In the genomic region with DNA sequence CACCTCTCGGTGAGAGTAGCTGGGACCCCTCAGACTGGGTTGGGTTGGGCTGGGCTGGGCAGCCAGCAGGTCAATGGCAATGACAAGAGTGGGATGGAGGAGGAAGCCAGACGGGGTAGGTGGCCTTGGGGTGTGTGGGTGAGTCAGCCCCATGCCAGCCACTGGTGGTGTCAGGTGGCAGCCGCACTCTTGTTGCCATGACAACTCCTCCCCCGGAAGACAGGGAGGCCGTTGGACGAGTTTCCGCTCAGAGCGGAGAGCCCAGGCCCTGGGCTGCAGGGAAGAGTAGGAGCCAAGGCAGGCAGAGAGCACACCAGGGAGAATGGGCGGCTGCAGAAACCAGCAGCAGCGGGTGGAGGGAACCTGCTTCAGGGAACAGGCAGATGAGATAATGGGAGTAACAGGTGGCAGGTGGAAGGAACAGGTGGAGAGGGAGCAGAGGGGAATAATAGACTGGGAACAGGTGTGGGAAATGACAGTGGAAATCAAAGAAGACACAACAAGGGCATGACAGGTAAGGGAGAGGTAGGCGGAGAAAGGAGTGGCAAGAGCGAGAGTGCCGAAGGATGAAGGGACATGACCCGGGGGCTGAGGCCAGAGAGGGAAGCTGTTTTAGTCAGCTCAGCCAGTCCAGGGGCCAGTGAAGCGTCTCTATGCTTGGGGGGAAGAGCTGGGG, we compare ENCODE assay signal across 1 cellular context.
TF ChIP-seq lines count a peak whose summit lies in the region.

No MANE protein-coding gene starts in this region.

TF ChIP-seq in HEK293, 187 proteins besides CTCF, POLR2A, EP300 and RAD21 (continued from another document and continues in another):
- TF ChIP-seq ZNF76 (tag by site-specific recombination; IDR thresholded peaks at IDR 0.05; ENCODE audit: borderline replicate concordance, low read depth) (peak; percentile 22; the same call in 1 of the 2 replicates), ZNF830 (tag by site-specific recombination; IDR thresholded peaks at IDR 0.05; ENCODE audit: low read depth) (no peak), ZFP37 (tag by site-specific recombination; IDR thresholded peaks at IDR 0.05) (no peak), KLF1 (tag by site-specific recombination; IDR thresholded peaks at IDR 0.05) (no peak), ZNF174 (tag by site-specific recombination; IDR thresholded peaks at IDR 0.05) (no peak), ZNF10 (tag by site-specific recombination; IDR thresholded peaks at IDR 0.05) (no peak), ZBTB21 (tag by site-specific recombination; IDR thresholded peaks at IDR 0.05) (no peak), ZNF521 (tag by site-specific recombination; IDR thresholded peaks at IDR 0.05) (no peak), ZFP3 (tag by site-specific recombination; IDR thresholded peaks at IDR 0.05; ENCODE audit: low read depth) (no peak), ZNF155 (tag by site-specific recombination; IDR thresholded peaks at IDR 0.05) (no peak), ZNF561 (tag by site-specific recombination; IDR thresholded peaks at IDR 0.05; ENCODE audit: borderline replicate concordance) (no peak), ZNF274 (IDR thresholded peaks at IDR 0.05; ENCODE audit: low read length) (no peak), ZNF274 (tag by site-specific recombination; IDR thresholded peaks at IDR 0.05; ENCODE audit: borderline replicate concordance) (no peak), ZNF544 (tag by site-specific recombination; IDR thresholded peaks at IDR 0.05) (no peak), ZNF548 (tag by site-specific recombination; IDR thresholded peaks at IDR 0.05) (no peak), ZNF157 (tag by site-specific recombination; IDR thresholded peaks at IDR 0.05) (no peak), ZFP69B (tag by site-specific recombination; IDR thresholded peaks at IDR 0.05) (no peak), ZNF571 (tag by site-specific recombination; IDR thresholded peaks at IDR 0.05) (no peak), KLF16 (tag by site-specific recombination; IDR thresholded peaks at IDR 0.05) (no peak), ZNF133 (tag by site-specific recombination; IDR thresholded peaks at IDR 0.05) (no peak), ZNF600 (tag by site-specific recombination; IDR thresholded peaks at IDR 0.05) (peak; percentile 63), ZNF16 (tag by site-specific recombination; IDR thresholded peaks at IDR 0.05; ENCODE audit: low read depth) (no peak), WT1 (tag by site-specific recombination; IDR thresholded peaks at IDR 0.05) (no peak), ZNF132 (tag by site-specific recombination; IDR thresholded peaks at IDR 0.05; ENCODE audit: borderline replicate concordance) (no peak), ZNF19 (tag by site-specific recombination; IDR thresholded peaks at IDR 0.05; ENCODE audit: low read depth) (no peak), YY1 (tag by site-specific recombination; IDR thresholded peaks at IDR 0.05) (no peak), EGR2 (tag by site-specific recombination; IDR thresholded peaks at IDR 0.05; ENCODE audit: low read depth) (peak; percentile 90), ZNF416 (tag by site-specific recombination; IDR thresholded peaks at IDR 0.05) (no peak), ZNF211 (tag by site-specific recombination; IDR thresholded peaks at IDR 0.05; ENCODE audit: low read depth) (no peak), ZSCAN16 (tag by site-specific recombination; IDR thresholded peaks at IDR 0.05) (no peak), ZNF529 (tag by site-specific recombination; IDR thresholded peaks at IDR 0.05; ENCODE audit: insufficient replicate concordance) (no peak), MYNN (tag by site-specific recombination; IDR thresholded peaks at IDR 0.05; ENCODE audit: borderline replicate concordance) (no peak), HOXA7 (CRISPR knock-in tag; IDR thresholded peaks at IDR 0.05; ENCODE audit: borderline replicate concordance) (no peak), ZNF785 (tag by site-specific recombination; IDR thresholded peaks at IDR 0.05) (no peak), ZNF791 (tag by site-specific recombination; IDR thresholded peaks at IDR 0.05) (no peak), ZNF530 (tag by site-specific recombination; IDR thresholded peaks at IDR 0.05; ENCODE audit: low read depth) (no peak), ZNF777 (tag by site-specific recombination; IDR thresholded peaks at IDR 0.05; ENCODE audit: borderline replicate concordance) (no peak), ZNF24 (tag by site-specific recombination; IDR thresholded peaks at IDR 0.05) (no peak), ZNF658 (tag by site-specific recombination; IDR thresholded peaks at IDR 0.05) (no peak), ZEB2 (tag by site-specific recombination; IDR thresholded peaks at IDR 0.05) (peak; percentile 45; the same call in 1 of the 2 replicates), GLI4 (tag by site-specific recombination; IDR thresholded peaks at IDR 0.05) (no peak)
- TF ChIP-seq, protein P1, sequence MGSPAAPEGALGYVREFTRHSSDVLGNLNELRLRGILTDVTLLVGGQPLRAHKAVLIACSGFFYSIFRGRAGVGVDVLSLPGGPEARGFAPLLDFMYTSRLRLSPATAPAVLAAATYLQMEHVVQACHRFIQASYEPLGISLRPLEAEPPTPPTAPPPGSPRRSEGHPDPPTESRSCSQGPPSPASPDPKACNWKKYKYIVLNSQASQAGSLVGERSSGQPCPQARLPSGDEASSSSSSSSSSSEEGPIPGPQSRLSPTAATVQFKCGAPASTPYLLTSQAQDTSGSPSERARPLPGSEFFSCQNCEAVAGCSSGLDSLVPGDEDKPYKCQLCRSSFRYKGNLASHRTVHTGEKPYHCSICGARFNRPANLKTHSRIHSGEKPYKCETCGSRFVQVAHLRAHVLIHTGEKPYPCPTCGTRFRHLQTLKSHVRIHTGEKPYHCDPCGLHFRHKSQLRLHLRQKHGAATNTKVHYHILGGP (tag by site-specific recombination; IDR thresholded peaks at IDR 0.05): no peak
- TF ChIP-seq, protein P2, sequence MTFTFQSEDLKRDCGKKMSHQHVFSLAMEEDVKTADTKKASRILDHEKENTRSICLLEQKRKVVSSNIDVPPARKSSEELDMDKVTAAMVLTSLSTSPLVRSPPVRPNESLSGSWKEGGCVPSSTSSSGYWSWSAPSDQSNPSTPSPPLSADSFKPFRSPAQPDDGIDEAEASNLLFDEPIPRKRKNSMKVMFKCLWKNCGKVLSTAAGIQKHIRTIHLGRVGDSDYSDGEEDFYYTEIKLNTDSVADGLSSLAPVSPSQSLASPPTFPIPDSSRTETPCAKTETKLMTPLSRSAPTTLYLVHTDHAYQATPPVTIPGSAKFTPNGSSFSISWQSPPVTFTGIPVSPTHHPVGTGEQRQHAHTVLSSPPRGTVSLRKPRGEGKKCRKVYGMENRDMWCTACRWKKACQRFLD (tag by site-specific recombination; IDR thresholded peaks at IDR 0.05): no peak
- TF ChIP-seq, protein P3, sequence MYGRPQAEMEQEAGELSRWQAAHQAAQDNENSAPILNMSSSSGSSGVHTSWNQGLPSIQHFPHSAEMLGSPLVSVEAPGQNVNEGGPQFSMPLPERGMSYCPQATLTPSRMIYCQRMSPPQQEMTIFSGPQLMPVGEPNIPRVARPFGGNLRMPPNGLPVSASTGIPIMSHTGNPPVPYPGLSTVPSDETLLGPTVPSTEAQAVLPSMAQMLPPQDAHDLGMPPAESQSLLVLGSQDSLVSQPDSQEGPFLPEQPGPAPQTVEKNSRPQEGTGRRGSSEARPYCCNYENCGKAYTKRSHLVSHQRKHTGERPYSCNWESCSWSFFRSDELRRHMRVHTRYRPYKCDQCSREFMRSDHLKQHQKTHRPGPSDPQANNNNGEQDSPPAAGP (tag by site-specific recombination; IDR thresholded peaks at IDR 0.05): no peak
- TF ChIP-seq, protein P4, sequence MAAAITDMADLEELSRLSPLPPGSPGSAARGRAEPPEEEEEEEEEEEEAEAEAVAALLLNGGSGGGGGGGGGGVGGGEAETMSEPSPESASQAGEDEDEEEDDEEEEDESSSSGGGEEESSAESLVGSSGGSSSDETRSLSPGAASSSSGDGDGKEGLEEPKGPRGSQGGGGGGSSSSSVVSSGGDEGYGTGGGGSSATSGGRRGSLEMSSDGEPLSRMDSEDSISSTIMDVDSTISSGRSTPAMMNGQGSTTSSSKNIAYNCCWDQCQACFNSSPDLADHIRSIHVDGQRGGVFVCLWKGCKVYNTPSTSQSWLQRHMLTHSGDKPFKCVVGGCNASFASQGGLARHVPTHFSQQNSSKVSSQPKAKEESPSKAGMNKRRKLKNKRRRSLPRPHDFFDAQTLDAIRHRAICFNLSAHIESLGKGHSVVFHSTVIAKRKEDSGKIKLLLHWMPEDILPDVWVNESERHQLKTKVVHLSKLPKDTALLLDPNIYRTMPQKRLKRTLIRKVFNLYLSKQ (tag by site-specific recombination; IDR thresholded peaks at IDR 0.05; ENCODE audit: borderline replicate concordance): no peak
- TF ChIP-seq, protein P5, sequence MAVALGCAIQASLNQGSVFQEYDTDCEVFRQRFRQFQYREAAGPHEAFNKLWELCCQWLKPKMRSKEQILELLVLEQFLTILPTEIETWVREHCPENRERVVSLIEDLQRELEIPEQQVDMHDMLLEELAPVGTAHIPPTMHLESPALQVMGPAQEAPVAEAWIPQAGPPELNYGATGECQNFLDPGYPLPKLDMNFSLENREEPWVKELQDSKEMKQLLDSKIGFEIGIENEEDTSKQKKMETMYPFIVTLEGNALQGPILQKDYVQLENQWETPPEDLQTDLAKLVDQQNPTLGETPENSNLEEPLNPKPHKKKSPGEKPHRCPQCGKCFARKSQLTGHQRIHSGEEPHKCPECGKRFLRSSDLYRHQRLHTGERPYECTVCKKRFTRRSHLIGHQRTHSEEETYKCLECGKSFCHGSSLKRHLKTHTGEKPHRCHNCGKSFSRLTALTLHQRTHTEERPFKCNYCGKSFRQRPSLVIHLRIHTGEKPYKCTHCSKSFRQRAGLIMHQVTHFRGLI (tag by site-specific recombination; IDR thresholded peaks at IDR 0.05): peak; percentile 68
- TF ChIP-seq, protein P6, sequence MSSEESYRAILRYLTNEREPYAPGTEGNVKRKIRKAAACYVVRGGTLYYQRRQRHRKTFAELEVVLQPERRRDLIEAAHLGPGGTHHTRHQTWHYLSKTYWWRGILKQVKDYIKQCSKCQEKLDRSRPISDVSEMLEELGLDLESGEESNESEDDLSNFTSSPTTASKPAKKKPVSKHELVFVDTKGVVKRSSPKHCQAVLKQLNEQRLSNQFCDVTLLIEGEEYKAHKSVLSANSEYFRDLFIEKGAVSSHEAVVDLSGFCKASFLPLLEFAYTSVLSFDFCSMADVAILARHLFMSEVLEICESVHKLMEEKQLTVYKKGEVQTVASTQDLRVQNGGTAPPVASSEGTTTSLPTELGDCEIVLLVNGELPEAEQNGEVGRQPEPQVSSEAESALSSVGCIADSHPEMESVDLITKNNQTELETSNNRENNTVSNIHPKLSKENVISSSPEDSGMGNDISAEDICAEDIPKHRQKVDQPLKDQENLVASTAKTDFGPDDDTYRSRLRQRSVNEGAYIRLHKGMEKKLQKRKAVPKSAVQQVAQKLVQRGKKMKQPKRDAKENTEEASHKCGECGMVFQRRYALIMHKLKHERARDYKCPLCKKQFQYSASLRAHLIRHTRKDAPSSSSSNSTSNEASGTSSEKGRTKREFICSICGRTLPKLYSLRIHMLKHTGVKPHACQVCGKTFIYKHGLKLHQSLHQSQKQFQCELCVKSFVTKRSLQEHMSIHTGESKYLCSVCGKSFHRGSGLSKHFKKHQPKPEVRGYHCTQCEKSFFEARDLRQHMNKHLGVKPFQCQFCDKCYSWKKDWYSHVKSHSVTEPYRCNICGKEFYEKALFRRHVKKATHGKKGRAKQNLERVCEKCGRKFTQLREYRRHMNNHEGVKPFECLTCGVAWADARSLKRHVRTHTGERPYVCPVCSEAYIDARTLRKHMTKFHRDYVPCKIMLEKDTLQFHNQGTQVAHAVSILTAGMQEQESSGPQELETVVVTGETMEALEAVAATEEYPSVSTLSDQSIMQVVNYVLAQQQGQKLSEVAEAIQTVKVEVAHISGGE (tag by site-specific recombination; conservative IDR thresholded peaks at IDR 0.05; ENCODE audit: low read depth): no peak
- TF ChIP-seq, protein P7, sequence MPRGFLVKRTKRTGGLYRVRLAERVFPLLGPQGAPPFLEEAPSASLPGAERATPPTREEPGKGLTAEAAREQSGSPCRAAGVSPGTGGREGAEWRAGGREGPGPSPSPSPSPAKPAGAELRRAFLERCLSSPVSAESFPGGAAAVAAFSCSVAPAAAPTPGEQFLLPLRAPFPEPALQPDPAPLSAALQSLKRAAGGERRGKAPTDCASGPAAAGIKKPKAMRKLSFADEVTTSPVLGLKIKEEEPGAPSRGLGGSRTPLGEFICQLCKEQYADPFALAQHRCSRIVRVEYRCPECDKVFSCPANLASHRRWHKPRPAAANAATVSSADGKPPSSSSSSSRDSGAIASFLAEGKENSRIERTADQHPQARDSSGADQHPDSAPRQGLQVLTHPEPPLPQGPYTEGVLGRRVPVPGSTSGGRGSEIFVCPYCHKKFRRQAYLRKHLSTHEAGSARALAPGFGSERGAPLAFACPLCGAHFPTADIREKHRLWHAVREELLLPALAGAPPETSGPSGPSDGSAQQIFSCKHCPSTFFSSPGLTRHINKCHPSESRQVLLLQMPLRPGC (tag by site-specific recombination; IDR thresholded peaks at IDR 0.05): no peak
- TF ChIP-seq, protein P8, sequence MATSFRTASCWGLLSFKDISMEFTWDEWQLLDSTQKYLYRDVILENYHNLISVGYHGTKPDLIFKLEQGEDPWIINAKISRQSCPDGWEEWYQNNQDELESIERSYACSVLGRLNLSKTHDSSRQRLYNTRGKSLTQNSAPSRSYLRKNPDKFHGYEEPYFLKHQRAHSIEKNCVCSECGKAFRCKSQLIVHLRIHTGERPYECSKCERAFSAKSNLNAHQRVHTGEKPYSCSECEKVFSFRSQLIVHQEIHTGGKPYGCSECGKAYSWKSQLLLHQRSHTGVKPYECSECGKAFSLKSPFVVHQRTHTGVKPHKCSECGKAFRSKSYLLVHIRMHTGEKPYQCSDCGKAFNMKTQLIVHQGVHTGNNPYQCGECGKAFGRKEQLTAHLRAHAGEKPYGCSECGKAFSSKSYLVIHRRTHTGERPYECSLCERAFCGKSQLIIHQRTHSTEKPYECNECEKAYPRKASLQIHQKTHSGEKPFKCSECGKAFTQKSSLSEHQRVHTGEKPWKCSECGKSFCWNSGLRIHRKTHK (tag by site-specific recombination; IDR thresholded peaks at IDR 0.05): no peak
- TF ChIP-seq, protein P9, sequence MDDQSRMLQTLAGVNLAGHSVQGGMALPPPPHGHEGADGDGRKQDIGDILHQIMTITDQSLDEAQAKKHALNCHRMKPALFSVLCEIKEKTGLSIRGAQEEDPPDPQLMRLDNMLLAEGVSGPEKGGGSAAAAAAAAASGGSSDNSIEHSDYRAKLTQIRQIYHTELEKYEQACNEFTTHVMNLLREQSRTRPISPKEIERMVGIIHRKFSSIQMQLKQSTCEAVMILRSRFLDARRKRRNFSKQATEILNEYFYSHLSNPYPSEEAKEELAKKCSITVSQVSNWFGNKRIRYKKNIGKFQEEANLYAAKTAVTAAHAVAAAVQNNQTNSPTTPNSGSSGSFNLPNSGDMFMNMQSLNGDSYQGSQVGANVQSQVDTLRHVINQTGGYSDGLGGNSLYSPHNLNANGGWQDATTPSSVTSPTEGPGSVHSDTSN (CRISPR knock-in tag; IDR thresholded peaks at IDR 0.05): no peak
